Comparison of ENCODE assay signal across 10 cellular contexts in the genomic region with DNA sequence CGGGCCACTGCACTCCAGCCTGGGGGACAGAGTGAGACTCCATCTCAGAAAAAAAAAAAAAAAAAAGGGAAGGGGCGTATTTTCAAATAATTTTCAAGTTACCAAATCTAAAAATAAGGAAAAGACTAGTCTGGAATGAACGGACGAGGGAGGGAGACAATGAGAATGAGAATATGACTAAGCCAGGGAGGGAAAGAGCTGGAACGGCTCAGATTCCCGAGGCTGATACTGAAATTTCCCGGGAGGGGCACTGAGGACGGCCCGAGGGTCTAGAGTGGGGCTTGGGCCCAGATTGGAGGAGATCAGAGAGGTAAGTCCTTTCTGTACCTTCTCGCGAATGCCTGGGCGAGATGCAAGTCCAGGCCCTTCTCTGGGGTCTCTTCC. TPM values are rescaled to one million over a fixed set of nuclear protein-coding genes. Genes with fewer than 3 reads are reported as not detected.
A peak's percentile ranks its signal among the peaks of the same experiment; 100 is the strongest.
DNase-seq lines count a peak whose midpoint lies in the region; ATAC-seq and TF ChIP-seq lines count a peak whose summit lies in the region.
"Had no signal": no experiment of that assay in that cellular context is flagged by ENCODE, and none has a peak within 500 bp of the region (broad histone marks: within the 10 kb centered on the region; RNA-seq: fewer than 3 reads in every experiment).

No MANE protein-coding gene starts in this region.

- no peaks in the 10 kb centered on the region for H3K4me1 Mint-ChIP-seq in Calu3 (ENCODE audit: low read depth, unreplicated experiment)

- BruUV-seq in Calu3 (replicated peaks; lab: Mats Ljungman, UMichigan): no TSS peak

- CTCF ChIA-PET in Calu3 (lab: Charles Lee): no interaction called here

- no peak overlapping the region for H3K4me3 Mint-ChIP-seq in Calu3 (ENCODE audit: low read depth, unreplicated experiment)

- H3K4me3 ChIP-seq in astrocyte of the spinal cord (ENCODE audit: low read depth, low read length): no peak overlapping the region

- H3K27ac ChIP-seq in temporal lobe (ENCODE audit: low read depth, low read length): peak overlapping the region; percentile 34
- H3K27ac ChIP-seq: 22Rv1 had no signal

- DNase-seq in DMS 273 (lab: John Stamatoyannopoulos, UW; ENCODE audit: unreplicated experiment) (peak; percentile 52), DMS 273 treated with DMSO at 0.1 percent for 48 hours (lab: John Stamatoyannopoulos, UW) (no peak), astrocyte of the spinal cord (ENCODE audit: low read depth, low spot score) (peak; percentile 45), islet precursor cell (peak; percentile 66), Calu3 (no peak), HCEC 1CT (no peak)

- ATAC-seq in GM19023 (IDR thresholded peaks at IDR 0.05; ENCODE audit: unreplicated experiment): no peak

- in situ Hi-C loops in astrocyte of the spinal cord (cut with HindIII; ENCODE audit: low sequenced_read_pairs): no loop called here

- peaks cover 12% of the 10 kb centered on the region for H3K27me3 Mint-ChIP-seq in Calu3 (ENCODE audit: unreplicated experiment)

- no peak overlapping the region for H3K27ac Mint-ChIP-seq in Calu3 (ENCODE audit: unreplicated experiment)
- H3K27ac Mint-ChIP-seq: activated T-helper 1 cell treated with anti-CD3 and anti-CD28 coated beads, Interleukin-12 subunit alpha, Interleukin-12 subunit beta, Interleukin-2, Interleukin-4 antibody, amounts not matched to agents 30 ng/mL and 10 ng/mL and 1 ng/mL, durations not matched to agents 14 hours and 24 hours and 36 hours had no signal

- intact Hi-C loops in Calu3 (cut with micrococcal nuclease; ENCODE audit: unreplicated experiment): loop anchor here (1.0 kb wide), 1 partner anchor 62 kb away; no protein-coding TSS in a partner anchor

- TF ChIP-seq CTCF in astrocyte of the spinal cord (IDR thresholded peaks at IDR 0.05; ENCODE audit: low read depth, low read length): no peak
- no peak for TF ChIP-seq CTCF in Calu3 (IDR thresholded peaks at IDR 0.05; ENCODE audit: unreplicated experiment)

- no peaks in the 10 kb centered on the region for H3K9me3 Mint-ChIP-seq in Calu3 (ENCODE audit: low read depth, unreplicated experiment)
- H3K9me3 Mint-ChIP-seq: activated T-helper 1 cell treated with anti-CD3 and anti-CD28 coated beads, Interleukin-12 subunit alpha, Interleukin-12 subunit beta, Interleukin-2, Interleukin-4 antibody, amounts not matched to agents 30 ng/mL and 10 ng/mL and 1 ng/mL, durations not matched to agents 14 hours and 24 hours and 36 hours had no signal

- no peaks in the 10 kb centered on the region for H3K36me3 Mint-ChIP-seq in Calu3 (ENCODE audit: insufficient read depth, unreplicated experiment)

RNA-seq across cellular contexts. Expression of a gene that starts 3.4 kb away (rescaled TPM):
- under 0.01 TPM for total RNA-seq in temporal lobe
- total RNA-seq in Calu3 (2022): not detected in 2 replicates
- total RNA-seq: activated T-helper 1 cell treated with anti-CD3 and anti-CD28 coated beads, Interleukin-12 subunit alpha, Interleukin-12 subunit beta, Interleukin-2, Interleukin-4 antibody, amounts not matched to agents 30 ng/mL and 10 ng/mL and 1 ng/mL, durations not matched to agents 14 hours and 24 hours and 36 hours had no signal

RNA-seq across cellular contexts. Expression of a gene that starts 25.0 kb away (rescaled TPM):
- 92.9 TPM for total RNA-seq in temporal lobe
- 85.5 and 87.3 TPM in 2 replicates for total RNA-seq in Calu3 (2022)

RNA-seq across cellular contexts. Expression of a gene that starts 29.2 kb away (rescaled TPM):
- 3.9 TPM for total RNA-seq in temporal lobe
- total RNA-seq in Calu3 (2022): 0.19 and 0.24 TPM in 2 replicates

Comparison
In these comparisons a context has a peak if more than half of its experiments do, and no peak if none do; other contexts are left out.
1. DNase-seq: peak in DMS 273 (single experiment), astrocyte of the spinal cord (single experiment) and islet precursor cell (single experiment); none in DMS 273 treated with DMSO at 0.1 percent for 48 hours (single experiment), Calu3 (single experiment) and HCEC 1CT (single experiment).